9 cellular contexts compared by ENCODE assay signal in genomic region chr4:54227261-54228063, GRCh38. TPM values are rescaled to one million over a fixed set of nuclear protein-coding genes. Genes with fewer than 3 reads are reported as not detected.
DNase-seq lines count a peak whose midpoint lies in the region; ATAC-seq and TF ChIP-seq lines count a peak whose summit lies in the region.
"Had no signal": no experiment of that assay in that cellular context is flagged by ENCODE, and none has a peak within 500 bp of the region (broad histone marks: within the 10 kb centered on the region; RNA-seq: fewer than 3 reads in every experiment).

No MANE protein-coding gene starts in this region.

- H3K4me3 Mint-ChIP-seq in Caco-2 (ENCODE audit: unreplicated experiment) (peak overlapping the region; percentile 87), HFFc6 (peak overlapping the region; percentile 94)
- H3K4me3 Mint-ChIP-seq in activated CD8-positive, alpha-beta T cell treated with anti-CD3 and anti-CD28 coated beads, Interleukin-2, amount 10 ng/mL, durations not matched to agents 7 days and 5 days, result peak overlapping the region; percentile 25

- no peaks in the 10 kb centered on the region for H3K27me3 Mint-ChIP-seq in Caco-2 (ENCODE audit: insufficient read depth, unreplicated experiment)
- peaks cover 1% of the 10 kb centered on the region for H3K27me3 Mint-ChIP-seq in HFFc6 (ENCODE audit: insufficient read depth)
- peaks cover 86% of the 10 kb centered on the region for H3K27me3 Mint-ChIP-seq in activated CD8-positive, alpha-beta T cell treated with anti-CD3 and anti-CD28 coated beads, Interleukin-2, amount 10 ng/mL, durations not matched to agents 7 days and 5 days (ENCODE audit: low read depth)

- intact Hi-C loops in Caco-2 (cut with micrococcal nuclease; ENCODE audit: unreplicated experiment), result loop anchor here (1.0 to 2.0 kb wide), 9 partner anchors 9 to 1039 kb away; partner anchors contain the start of gene LNX1
- intact Hi-C loops in psoas muscle (cut with DNase I), result loop anchor here (5.0 to 10.0 kb wide), 2 partner anchors 320 to 733 kb away; no protein-coding TSS in a partner anchor

- TF ChIP-seq CTCF in Caco-2 (IDR thresholded peaks at IDR 0.05; ENCODE audit: insufficient read depth in 1 of 2, low read depth in 1 of 2, low read length in 1 of 2, severe bottlenecking in 1 of 2, unreplicated experiment in 1 of 2), result no peak
- TF ChIP-seq CTCF in HFFc6 (IDR thresholded peaks at IDR 0.05), result no peak
- TF ChIP-seq CTCF in cardiac muscle cell (IDR thresholded peaks at IDR 0.05; ENCODE audit: low read depth, low read length), result no peak
- no peak for TF ChIP-seq CTCF in psoas muscle (IDR thresholded peaks at IDR 0.05)

- peaks cover 10% of the 10 kb centered on the region for H3K9me3 Mint-ChIP-seq in Caco-2 (ENCODE audit: unreplicated experiment)
- no peaks in the 10 kb centered on the region for H3K9me3 Mint-ChIP-seq in HFFc6
- no peaks in the 10 kb centered on the region for H3K9me3 Mint-ChIP-seq in activated CD8-positive, alpha-beta T cell treated with anti-CD3 and anti-CD28 coated beads, Interleukin-2, amount 10 ng/mL, durations not matched to agents 7 days and 5 days (ENCODE audit: insufficient read depth)

- H3K36me3 Mint-ChIP-seq in Caco-2 (ENCODE audit: insufficient read depth, unreplicated experiment) (peaks cover 51% of the 10 kb centered on the region), HFFc6 (ENCODE audit: low read depth) (peaks cover 19% of the 10 kb centered on the region; the same call in 1 of the 2 replicates)
- H3K36me3 Mint-ChIP-seq in activated CD8-positive, alpha-beta T cell treated with anti-CD3 and anti-CD28 coated beads, Interleukin-2, amount 10 ng/mL, durations not matched to agents 7 days and 5 days (ENCODE audit: low read depth), result peaks cover 3% of the 10 kb centered on the region

- 2 to 4% (median 3%) methylated on average over 36 of the region's 36 CpGs for WGBS in psoas muscle, 3 donors

- CTCF ChIA-PET in Caco-2 (lab: Charles Lee), result interaction anchor here (1.1 to 1.6 kb wide), 3 partner anchors 13 to 318 kb away, joined by 4 to 6 read pairs (median 6); no protein-coding TSS in a partner anchor
- CTCF ChIA-PET in activated CD8-positive, alpha-beta T cell treated with anti-CD3 and anti-CD28 coated beads, Interleukin-2, amount 10 ng/mL, durations not matched to agents 7 days and 5 days (lab: Charles Lee), result interaction anchor here (1.2 kb wide), 1 partner anchor 319 kb away, joined by 4 read pairs; no protein-coding TSS in a partner anchor

- H3K4me1 Mint-ChIP-seq in Caco-2 (ENCODE audit: low read depth, unreplicated experiment), result peaks cover 17% of the 10 kb centered on the region
- peaks cover 52% of the 10 kb centered on the region for H3K4me1 Mint-ChIP-seq in HFFc6 (ENCODE audit: low read depth)
- H3K4me1 Mint-ChIP-seq in activated CD8-positive, alpha-beta T cell treated with anti-CD3 and anti-CD28 coated beads, Interleukin-2, amount 10 ng/mL, durations not matched to agents 7 days and 5 days (ENCODE audit: low read depth), result peaks cover 41% of the 10 kb centered on the region

- no peaks in the 10 kb centered on the region for H3K36me3 ChIP-seq in Caco-2 (ENCODE audit: control insufficient read depth, insufficient read depth, low read length)
- no peaks in the 10 kb centered on the region for H3K36me3 ChIP-seq in cardiac muscle cell
- H3K36me3 ChIP-seq in psoas muscle (ENCODE audit: insufficient read depth in 1 of 2, low read depth in 1 of 2), result no peaks in the 10 kb centered on the region
- H3K36me3 ChIP-seq: neutrophil had no signal

- peak overlapping the region; percentile 64 for H3K4me3 ChIP-seq in Caco-2 (ENCODE audit: low read depth, low read length)
- H3K4me3 ChIP-seq in cardiac muscle cell, result peak overlapping the region; percentile 64
- H3K4me3 ChIP-seq in psoas muscle, result peak overlapping the region; percentile 58

- ATAC-seq in activated CD8-positive, alpha-beta T cell treated with anti-CD3 and anti-CD28 coated beads, Interleukin-2, amount 10 ng/mL, durations not matched to agents 7 days and 5 days, result no peak
- peak; percentile 7 to 24 (median 19) for ATAC-seq in psoas muscle
- no peak for ATAC-seq in GM19351 (IDR thresholded peaks at IDR 0.05; ENCODE audit: unreplicated experiment)
- no peak for ATAC-seq in HG03439 (IDR thresholded peaks at IDR 0.05; ENCODE audit: unreplicated experiment)

- H3K4me1 ChIP-seq in Caco-2 (peaks cover 9% of the 10 kb centered on the region; the same call in 1 of the 2 replicates), cardiac muscle cell (ENCODE audit: low read depth) (peaks cover 20% of the 10 kb centered on the region), psoas muscle (peaks cover 33% of the 10 kb centered on the region)

- POLR2A ChIA-PET in Caco-2 (lab: Charles Lee), result no interaction called here
- POLR2A ChIA-PET in activated CD8-positive, alpha-beta T cell treated with anti-CD3 and anti-CD28 coated beads, Interleukin-2, amount 10 ng/mL, durations not matched to agents 7 days and 5 days (lab: Charles Lee), result no interaction called here

- DNase-seq in Caco-2 (peak; percentile 60 to 63), HFFc6 (peak; percentile 68), cardiac muscle cell (ENCODE audit: low read depth in 1 of 2, low spot score in 1 of 2) (peak; percentile 74 to 79), psoas muscle (no peak)
- DNase-seq in activated CD8-positive, alpha-beta T cell treated with anti-CD3 and anti-CD28 coated beads, Interleukin-2, amount 10 ng/mL, durations not matched to agents 7 days and 5 days, result no peak
- no peak for DNase-seq in stimulated activated CD4-positive, alpha-beta T cell treated with anti-CD3 and anti-CD28 coated beads, Interleukin-1b, Interleukin-23, amount 100 ng/mL, for 48 hours

- H3K27ac ChIP-seq in cardiac muscle cell (peak overlapping the region; percentile 29), psoas muscle (no peak overlapping the region)
- H3K27ac ChIP-seq: neutrophil had no signal

- H3K9me3 ChIP-seq in Caco-2, result no peaks in the 10 kb centered on the region
- H3K9me3 ChIP-seq in cardiac muscle cell (ENCODE audit: low read depth), result no peaks in the 10 kb centered on the region
- no peaks in the 10 kb centered on the region for H3K9me3 ChIP-seq in psoas muscle
- H3K9me3 ChIP-seq: neutrophil had no signal

- H3K27ac Mint-ChIP-seq in Caco-2 (ENCODE audit: unreplicated experiment) (peak overlapping the region; percentile 79), HFFc6 (peak overlapping the region; percentile 82)
- H3K27ac Mint-ChIP-seq in activated CD8-positive, alpha-beta T cell treated with anti-CD3 and anti-CD28 coated beads, Interleukin-2, amount 10 ng/mL, durations not matched to agents 7 days and 5 days, result no peak overlapping the region

- no TSS peak for BruUV-seq in Caco-2 (replicated peaks; lab: Mats Ljungman, UMichigan)

- H3K27me3 ChIP-seq in Caco-2 (replicated peaks; ENCODE audit: control insufficient read depth, insufficient read depth, low read length) (no peaks in the 10 kb centered on the region), cardiac muscle cell (no peaks in the 10 kb centered on the region), psoas muscle (ENCODE audit: insufficient read depth in 3 of 3, low read length in 2 of 3) (peaks cover 0 to 90% (median 48%) of the 10 kb centered on the region in 3 donors)

RNA-seq across cellular contexts. Expression of gene PDGFRA, which starts 1.6 kb away (rescaled TPM):
- 97.4 and 122 TPM in 2 replicates for total RNA-seq in Caco-2 (2022)
- total RNA-seq in HFFc6 (2021; fragmentation: NEBNext Ultra II Directional; extraction: Animal tissue kit (Norgen Biotek cat#: 25700)), result 10 to 100 TPM; 28.9 to 94.2 (median 88.3) TPM
- not detected for total RNA-seq in activated CD8-positive, alpha-beta T cell treated with anti-CD3 and anti-CD28 coated beads, Interleukin-2, amount 10 ng/mL, durations not matched to agents 7 days and 5 days
- 51.3 and 60.9 TPM in 2 replicates for total RNA-seq in cardiac muscle cell
- polyA plus RNA-seq in cardiac muscle cell, result 32.1 and 39.4 TPM in 2 replicates
- 10 to 100 TPM; 12.9 to 32.6 (median 19.2) TPM for total RNA-seq in psoas muscle
- 1 to 10 TPM; 3.1 to 5.1 (median 3.6) TPM for polyA plus RNA-seq in psoas muscle

Comparison
In these comparisons a context has a peak if more than half of its experiments do, and no peak if none do; other contexts are left out.
1. DNase-seq: peak in Caco-2 (2 of 2), HFFc6 (single experiment) and cardiac muscle cell (2 of 2); none in activated CD8-positive, alpha-beta T cell treated with anti-CD3 and anti-CD28 coated beads, Interleukin-2, amount 10 ng/mL, durations not matched to agents 7 days and 5 days (single experiment), psoas muscle (0 of 2) and stimulated activated CD4-positive, alpha-beta T cell treated with anti-CD3 and anti-CD28 coated beads, Interleukin-1b, Interleukin-23, amount 100 ng/mL, for 48 hours (single experiment).
2. H3K4me3 Mint-ChIP-seq: peak in every context shown above with its lines; median percentile 94 in HFFc6; 87 in Caco-2; 25 in activated CD8-positive, alpha-beta T cell treated with anti-CD3 and anti-CD28 coated beads, Interleukin-2, amount 10 ng/mL, durations not matched to agents 7 days and 5 days.
3. ATAC-seq: peak in psoas muscle (4 of 4); none in activated CD8-positive, alpha-beta T cell treated with anti-CD3 and anti-CD28 coated beads, Interleukin-2, amount 10 ng/mL, durations not matched to agents 7 days and 5 days (single experiment), GM19351 (single experiment) and HG03439 (single experiment).
4. RNA of gene PDGFRA, which starts 1.6 kb away (total RNA-seq): 97.4 to 122 TPM in Caco-2, 28.9 to 94.2 TPM in HFFc6, 51.3 to 60.9 TPM in cardiac muscle cell and 12.9 to 32.6 TPM in psoas muscle; not detected in activated CD8-positive, alpha-beta T cell treated with anti-CD3 and anti-CD28 coated beads, Interleukin-2, amount 10 ng/mL, durations not matched to agents 7 days and 5 days; every median in the first group is over 10 times any median in the second.
5. Peak in every context shown above with its lines, with median percentiles within 50 percentile points of each other: H3K4me3 ChIP-seq.